Comparison of ENCODE assay signal across 8 cellular contexts in the genomic region with DNA sequence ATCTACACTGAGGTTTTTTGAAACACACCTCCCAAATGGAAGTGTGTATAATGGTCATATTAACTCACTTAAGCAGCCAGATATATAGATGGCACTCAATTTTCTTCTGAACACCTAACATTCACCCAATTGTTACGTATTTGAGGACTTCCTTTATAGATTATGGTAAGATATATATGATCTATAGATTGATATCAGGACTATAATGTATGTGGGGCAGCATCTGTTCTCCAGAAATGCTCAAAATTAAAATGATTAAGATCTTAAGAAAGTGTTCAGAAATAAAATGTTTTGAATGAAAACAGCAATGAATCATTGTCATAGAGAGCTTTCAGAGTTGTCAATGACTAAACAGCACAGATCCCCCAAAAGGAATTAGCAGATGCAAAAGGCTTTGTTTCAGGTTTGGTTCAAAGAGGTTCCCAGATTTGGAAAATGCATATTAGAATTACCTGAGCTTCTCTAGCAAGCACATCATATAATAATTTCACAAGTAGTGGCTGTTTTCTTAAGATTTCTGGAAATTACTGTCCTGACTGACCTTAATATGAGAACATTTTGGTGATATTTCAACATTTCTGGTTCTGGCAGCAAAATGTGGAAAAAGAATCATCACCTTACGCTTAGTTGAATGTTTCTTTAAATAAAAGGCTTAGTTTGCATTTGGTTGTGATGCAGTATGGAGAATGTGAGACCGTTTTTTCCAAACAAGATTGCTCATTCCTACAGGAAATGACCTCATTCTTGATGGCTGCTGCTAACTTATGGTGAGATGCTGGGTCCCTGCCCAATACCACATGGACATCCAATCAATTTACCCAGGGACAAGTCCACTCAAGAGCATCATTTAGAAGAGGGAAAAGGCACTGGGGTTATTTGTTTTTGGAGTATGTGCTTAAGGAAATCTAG. TPM values are rescaled to one million over a fixed set of nuclear protein-coding genes. Genes with fewer than 3 reads are reported as not detected.
A peak's percentile ranks its signal among the peaks of the same experiment; 100 is the strongest.
DNase-seq lines count a peak whose midpoint lies in the region; ATAC-seq and TF ChIP-seq lines count a peak whose summit lies in the region.

No MANE protein-coding gene starts in this region.

- H3K9me3 ChIP-seq in mesodermal cell (ENCODE audit: control insufficient read depth, low read length), result no peaks in the 10 kb centered on the region

- DNase-seq in AG08396 (ENCODE audit: low spot score), result peak; percentile 61
- DNase-seq in MCF 10A (ENCODE audit: unreplicated experiment), result peak; percentile 61
- no peak for DNase-seq in NCI-H2107 treated with DMSO at 0.1 percent for 48 hours (lab: John Stamatoyannopoulos, UW; ENCODE audit: unreplicated experiment)

- no peak for TF ChIP-seq CTCF in MCF 10A (IDR thresholded peaks at IDR 0.05; ENCODE audit: unreplicated experiment)

- H3K36me3 ChIP-seq in mesodermal cell (ENCODE audit: control insufficient read depth, insufficient read depth, low read length), result peaks cover 32% of the 10 kb centered on the region

- intact Hi-C loops in MCF 10A (cut with micrococcal nuclease), result loop anchor here (1.0 to 5.0 kb wide), 3 partner anchors 15 to 92 kb away; partner anchors contain the start of genes REV3L and TRAF3IP2

- H3K4me1 ChIP-seq in mesodermal cell (ENCODE audit: control insufficient read depth, insufficient read depth, low read length, poor library complexity, severe bottlenecking), result peaks cover 29% of the 10 kb centered on the region

- H3K9me3 Mint-ChIP-seq in IgD-negative memory B cell (no peaks in the 10 kb centered on the region), MCF 10A (ENCODE audit: unreplicated experiment) (no peaks in the 10 kb centered on the region)

- peak overlapping the region; percentile 55 for H3K27ac ChIP-seq in mesodermal cell (ENCODE audit: low read depth, low read length, severe bottlenecking)

- no peaks in the 10 kb centered on the region for H3K27me3 Mint-ChIP-seq in IgD-negative memory B cell
- H3K27me3 Mint-ChIP-seq in MCF 10A (ENCODE audit: insufficient read depth, unreplicated experiment), result no peaks in the 10 kb centered on the region

- H3K4me1 Mint-ChIP-seq in IgD-negative memory B cell, result peaks cover 3 to 27% (median 19%) of the 10 kb centered on the region in 3 donors
- H3K4me1 Mint-ChIP-seq in MCF 10A (ENCODE audit: insufficient read depth, unreplicated experiment), result peaks cover 22% of the 10 kb centered on the region

- H3K4me3 Mint-ChIP-seq in IgD-negative memory B cell, result no peak overlapping the region
- H3K4me3 Mint-ChIP-seq in MCF 10A (ENCODE audit: unreplicated experiment), result no peak overlapping the region

- H3K4me3 ChIP-seq in mesodermal cell (ENCODE audit: extremely low read depth, insufficient read depth, low read length, poor library complexity, severe bottlenecking), result no peak overlapping the region

- H3K27ac Mint-ChIP-seq in IgD-negative memory B cell (peak overlapping the region; percentile 23 to 97 (median 93)), MCF 10A (ENCODE audit: low read depth, unreplicated experiment) (peak overlapping the region; percentile 65)

- TSS peak; percentile 3 for BruUV-seq in MCF 10A (replicated peaks; lab: Mats Ljungman, UMichigan)

- H3K36me3 Mint-ChIP-seq in IgD-negative memory B cell (peaks cover 8% of the 10 kb centered on the region), MCF 10A (ENCODE audit: insufficient read depth, unreplicated experiment) (peaks cover 90% of the 10 kb centered on the region)

- CTCF ChIA-PET in MCF 10A (lab: Yijun Ruan, JAX), result interaction anchor here (0.5 to 1.9 kb wide), 5 partner anchors 10 to 596 kb away, joined by 3 to 4 read pairs (median 4); no protein-coding TSS in a partner anchor

- ATAC-seq in GM18861 (IDR thresholded peaks at IDR 0.05; ENCODE audit: unreplicated experiment) (no peak), HG03108 (IDR thresholded peaks at IDR 0.05; ENCODE audit: unreplicated experiment) (no peak), HG03469 (IDR thresholded peaks at IDR 0.05; ENCODE audit: unreplicated experiment) (no peak)

- POLR2A ChIA-PET in MCF 10A (lab: Yijun Ruan, JAX), result interaction anchor here (1.0 to 6.2 kb wide), 11 partner anchors 11 to 147 kb away, joined by 3 to 72 read pairs (median 10); partner anchors contain the start of genes REV3L and TRAF3IP2

- 50% methylated on average over 1 of the region's 3 CpGs; no CpG with 5 or more reads in 1 of the 2 experiments for WGBS in mesodermal cell (ENCODE audit: insufficient coverage in 2 of 2), 2 experiments

RNA-seq across cellular contexts. Expression of gene TRAF3IP2, which starts 31.5 kb away (rescaled TPM):
- polyA plus RNA-seq in IgD-negative memory B cell, result 26.1 TPM
- total RNA-seq in MCF 10A (2022), result 56.8 and 57.9 TPM in 2 replicates
- polyA plus RNA-seq in mesodermal cell (2013, experiment 1 of 2), result 10.9 TPM
- polyA plus RNA-seq in mesodermal cell (2013, experiment 2 of 2), result 8.2 TPM
